Comparison of ENCODE assay signal across 23 cellular contexts in genomic region chr6:49909508-49910047, GRCh38. TPM values are rescaled to one million over a fixed set of nuclear protein-coding genes. Genes with fewer than 3 reads are reported as not detected.
"Had no signal": no experiment of that assay in that cellular context is flagged by ENCODE, and none has a peak within 500 bp of the region (broad histone marks: within the 10 kb centered on the region; RNA-seq: fewer than 3 reads in every experiment).

No MANE protein-coding gene starts in this region.

- H3K27me3 ChIP-seq: right lobe of liver, spleen had no signal

- DNase-seq: activated CD4-positive, alpha-beta memory T cell treated with anti-CD3 and anti-CD28 coated beads, Interleukin-2, amount 10 ng/mL, durations not matched to agents 7 days and 5 days; activated CD4-positive, alpha-beta T cell treated with anti-CD3 and anti-CD28 coated beads for 36 hours; activated naive CD4-positive, alpha-beta T cell treated with anti-CD3 and anti-CD28 coated beads, Interleukin-2, amount 50 U/mL, for 16 hours; activated T-cell treated with anti-CD3 and anti-CD28 coated beads, Interleukin-2, amount 50 U/mL, for 24 hours; foreskin melanocyte; head of caudate nucleus; immature natural killer cell; lower lobe of right lung; nephron progenitor cell; right lobe of liver; spleen; stimulated activated naive CD8-positive, alpha-beta T cell treated with anti-CD3 and anti-CD28 coated beads, Interleukin-15, amount 100 ng/mL, for 72 hours had no signal

- ATAC-seq: activated CD4-positive, alpha-beta T cell treated with anti-CD3 and anti-CD28 coated beads for 36 hours; lower lobe of right lung; right lobe of liver; stimulated activated naive CD8-positive, alpha-beta T cell treated with anti-CD3 and anti-CD28 coated beads, Interleukin-15, amount 100 ng/mL, for 72 hours had no signal

- H3K4me1 ChIP-seq: lower lobe of right lung, right lobe of liver, spleen had no signal

- H3K9me3 ChIP-seq: lower lobe of right lung, right lobe of liver, spleen had no signal

- H3K4me3 ChIP-seq: lower lobe of right lung, right lobe of liver, spleen had no signal

- H3K36me3 ChIP-seq: lower lobe of right lung, right lobe of liver, spleen had no signal

- H3K27ac ChIP-seq: epithelial cell of prostate, lower lobe of right lung, right lobe of liver, spleen had no signal

RNA-seq across cellular contexts. Expression of gene CRISP1, which starts 43.2 kb away (rescaled TPM):
- total RNA-seq: activated CD4-positive, alpha-beta memory T cell treated with anti-CD3 and anti-CD28 coated beads, Interleukin-2, amount 10 ng/mL, durations not matched to agents 7 days and 5 days; activated CD4-positive, alpha-beta T cell treated with anti-CD3 and anti-CD28 coated beads for 36 hours; astrocyte; bronchial epithelial cell; chondrocyte; dermis microvascular lymphatic vessel endothelial cell; fibroblast of lung; lower lobe of right lung; mesothelial cell of epicardium; omental fat pad; progenitor cell of endocrine pancreas; right lobe of liver; spleen; temporal lobe had no signal
- polyA plus RNA-seq: adipose tissue, fibroblast of lung, immature natural killer cell, spleen had no signal

RNA-seq across cellular contexts. Expression of gene DEFB114, which starts 54.4 kb away (rescaled TPM):
- total RNA-seq: activated CD4-positive, alpha-beta memory T cell treated with anti-CD3 and anti-CD28 coated beads, Interleukin-2, amount 10 ng/mL, durations not matched to agents 7 days and 5 days; activated CD4-positive, alpha-beta T cell treated with anti-CD3 and anti-CD28 coated beads for 36 hours; astrocyte; bronchial epithelial cell; chondrocyte; dermis microvascular lymphatic vessel endothelial cell; fibroblast of lung; lower lobe of right lung; mesothelial cell of epicardium; omental fat pad; progenitor cell of endocrine pancreas; right lobe of liver; spleen; temporal lobe had no signal
- polyA plus RNA-seq: adipose tissue, fibroblast of lung, immature natural killer cell, spleen had no signal

RNA-seq across cellular contexts. Expression of gene DEFB113, which starts 59.8 kb away (rescaled TPM):
- total RNA-seq: activated CD4-positive, alpha-beta memory T cell treated with anti-CD3 and anti-CD28 coated beads, Interleukin-2, amount 10 ng/mL, durations not matched to agents 7 days and 5 days; activated CD4-positive, alpha-beta T cell treated with anti-CD3 and anti-CD28 coated beads for 36 hours; astrocyte; bronchial epithelial cell; chondrocyte; dermis microvascular lymphatic vessel endothelial cell; fibroblast of lung; lower lobe of right lung; mesothelial cell of epicardium; omental fat pad; progenitor cell of endocrine pancreas; right lobe of liver; spleen; temporal lobe had no signal
- polyA plus RNA-seq: adipose tissue, fibroblast of lung, immature natural killer cell, spleen had no signal
